7 cellular contexts compared by ENCODE assay signal in genomic region chr21:33069994-33070811, GRCh38.
A peak's percentile ranks its signal among the peaks of the same experiment; 100 is the strongest.
DNase-seq lines count a peak whose midpoint lies in the region; ATAC-seq lines count a peak whose summit lies in the region.

OLIG1 (plus strand) TSS chr21:33070141; CDS start chr21:33070247, 106 bp downstream.

- ATAC-seq in GM18907 (IDR thresholded peaks at IDR 0.05; ENCODE audit: unreplicated experiment) (peak; percentile 50), GM18858 (IDR thresholded peaks at IDR 0.05; ENCODE audit: unreplicated experiment) (no peak)

- DNase-seq in NCI-H1694 treated with DMSO at 0.1 percent for 48 hours (lab: John Stamatoyannopoulos, UW), result peak; percentile 58
- peak; percentile 45 for DNase-seq in activated T-cell treated with anti-CD3 and anti-CD28 coated beads for 48 hours (ENCODE audit: low read depth)
- DNase-seq in globus pallidus (ENCODE audit: low spot score), result peak; percentile 86
- peak in 53 of 56 donors; percentile 15 to 87 (median 71) for DNase-seq in nucleus accumbens (lab: John Stamatoyannopoulos, UW)
- DNase-seq in central memory CD4-positive, alpha-beta T cell, result no peak
